In genomic region chr10:130429809-130430208, GRCh38 we compare ENCODE assay signal across 25 cellular contexts.
"Had no signal": no experiment of that assay in that cellular context is flagged by ENCODE, and none has a peak within 500 bp of the region (broad histone marks: within the 10 kb centered on the region; RNA-seq: fewer than 3 reads in every experiment).

No MANE protein-coding gene starts in this region.

- H3K36me3 Mint-ChIP-seq: immature natural killer cell; memory B cell; naive thymus-derived CD4-positive, alpha-beta T cell; natural killer cell treated with Interleukin-12 subunit alpha and Interleukin-12 subunit beta and Interleukin-15 and Interleukin-18, amount 100 ng/mL, for 72 hours; stimulated activated memory B cell treated with anti-CD40 and anti-IgM and Interleukin-4, amounts not matched to agents 10 μg/mL and 1 μg/mL and 100 μg/mL, for 72 hours; type B pancreatic cell had no signal

- H3K27ac Mint-ChIP-seq: immature natural killer cell; memory B cell; naive thymus-derived CD4-positive, alpha-beta T cell; natural killer cell treated with Interleukin-12 subunit alpha and Interleukin-12 subunit beta and Interleukin-15 and Interleukin-18, amount 100 ng/mL, for 72 hours; stimulated activated memory B cell treated with anti-CD40 and anti-IgM and Interleukin-4, amounts not matched to agents 10 μg/mL and 1 μg/mL and 100 μg/mL, for 72 hours; stimulated activated naive CD8-positive, alpha-beta T cell treated with anti-CD3 and anti-CD28 coated beads, Interleukin-15, amount 100 ng/mL, for 72 hours; type B pancreatic cell had no signal

- H3K4me1 ChIP-seq: left ventricle myocardium inferior, pancreas, prostate gland, right lobe of liver, tibial nerve, uterus had no signal

- H3K27ac ChIP-seq: left ventricle myocardium inferior, pancreas, prostate gland, right lobe of liver, tibial nerve, uterus had no signal

- ATAC-seq: mucosa of descending colon; naive thymus-derived CD4-positive, alpha-beta T cell; natural killer cell treated with Interleukin-12 subunit alpha and Interleukin-12 subunit beta and Interleukin-15 and Interleukin-18, amount 100 ng/mL, for 72 hours; pancreas; right lobe of liver; stimulated activated memory B cell treated with anti-CD40 and anti-IgM and Interleukin-4, amounts not matched to agents 10 μg/mL and 1 μg/mL and 100 μg/mL, for 72 hours; stimulated activated naive CD8-positive, alpha-beta T cell treated with anti-CD3 and anti-CD28 coated beads, Interleukin-15, amount 100 ng/mL, for 72 hours had no signal

- H3K4me3 Mint-ChIP-seq: immature natural killer cell; memory B cell; naive thymus-derived CD4-positive, alpha-beta T cell; natural killer cell treated with Interleukin-12 subunit alpha and Interleukin-12 subunit beta and Interleukin-15 and Interleukin-18, amount 100 ng/mL, for 72 hours; stimulated activated memory B cell treated with anti-CD40 and anti-IgM and Interleukin-4, amounts not matched to agents 10 μg/mL and 1 μg/mL and 100 μg/mL, for 72 hours; stimulated activated naive CD8-positive, alpha-beta T cell treated with anti-CD3 and anti-CD28 coated beads, Interleukin-15, amount 100 ng/mL, for 72 hours; type B pancreatic cell had no signal

- H3K4me2 ChIP-seq: smooth muscle cell had no signal

- H3K27me3 ChIP-seq: pancreas, right lobe of liver, tibial nerve, uterus had no signal

- H3K9me3 Mint-ChIP-seq: natural killer cell treated with Interleukin-12 subunit alpha and Interleukin-12 subunit beta and Interleukin-15 and Interleukin-18, amount 100 ng/mL, for 72 hours had no signal

- H3K9me3 ChIP-seq: left ventricle myocardium inferior, mucosa of descending colon, pancreas, prostate gland, right lobe of liver, uterus had no signal

- H3K4me1 Mint-ChIP-seq: immature natural killer cell; memory B cell; naive thymus-derived CD4-positive, alpha-beta T cell; stimulated activated memory B cell treated with anti-CD40 and anti-IgM and Interleukin-4, amounts not matched to agents 10 μg/mL and 1 μg/mL and 100 μg/mL, for 72 hours; stimulated activated naive CD8-positive, alpha-beta T cell treated with anti-CD3 and anti-CD28 coated beads, Interleukin-15, amount 100 ng/mL, for 72 hours had no signal

- DNase-seq: hypothalamus; immature natural killer cell; left ventricle myocardium inferior; midbrain; mucosa of descending colon; naive thymus-derived CD4-positive, alpha-beta T cell; pancreas; posterior cingulate gyrus; retina; right lobe of liver; stimulated activated CD4-positive, alpha-beta T cell treated with anti-CD3 and anti-CD28 coated beads, Interleukin-1b, Interleukin-23, amount 100 ng/mL, for 48 hours; stimulated activated CD4-positive, alpha-beta T cell treated with anti-CD3 and anti-CD28 coated beads, Interleukin-2, amount 100 ng/mL, for 48 hours; stimulated activated CD4-positive, alpha-beta T cell treated with anti-CD3 and anti-CD28 coated beads, Interleukin-4, amount 100 ng/mL, for 4 hours; stimulated activated CD8-positive, alpha-beta memory T cell treated with anti-CD3 and anti-CD28 coated beads, Interleukin-4, amount 100 ng/mL, for 48 hours; stimulated activated naive CD4-positive, alpha-beta T cell treated with Interleukin-2 at 50 U/mL for 16 hours; stimulated activated naive CD8-positive, alpha-beta T cell treated with anti-CD3 and anti-CD28 coated beads, Interleukin-15, amount 100 ng/mL, for 72 hours; substantia nigra; uterus had no signal

- H3K27me3 Mint-ChIP-seq: memory B cell; natural killer cell treated with Interleukin-12 subunit alpha and Interleukin-12 subunit beta and Interleukin-15 and Interleukin-18, amount 100 ng/mL, for 72 hours; stimulated activated memory B cell treated with anti-CD40 and anti-IgM and Interleukin-4, amounts not matched to agents 10 μg/mL and 1 μg/mL and 100 μg/mL, for 72 hours; stimulated activated naive CD8-positive, alpha-beta T cell treated with anti-CD3 and anti-CD28 coated beads, Interleukin-15, amount 100 ng/mL, for 72 hours had no signal
